19 cellular contexts compared by ENCODE assay signal in genomic region chr5:179475211-179475840, GRCh38.
DNase-seq lines count a peak whose midpoint lies in the region; TF ChIP-seq lines count a peak whose summit lies in the region.
"Had no signal": no experiment of that assay in that cellular context is flagged by ENCODE, and none has a peak within 500 bp of the region (broad histone marks: within the 10 kb centered on the region; RNA-seq: fewer than 3 reads in every experiment).

No MANE protein-coding gene starts in this region.

- POLR2A ChIA-PET in HEK293 (lab: Yijun Ruan, JAX) = no interaction called here

- DNase-seq in DMS 273 (lab: John Stamatoyannopoulos, UW; ENCODE audit: unreplicated experiment) = peak; percentile 78
- DNase-seq in nephron progenitor cell = peak; percentile 14
- no peak for DNase-seq in substantia nigra (lab: John Stamatoyannopoulos, UW)
- DNase-seq in amygdala (lab: John Stamatoyannopoulos, UW) = no peak
- DNase-seq in DMS114 treated with DMSO at 0.1 percent for 48 hours (lab: John Stamatoyannopoulos, UW; ENCODE audit: unreplicated experiment) = no peak
- DNase-seq: activated CD4-positive, alpha-beta memory T cell treated with anti-CD3 and anti-CD28 coated beads, Interleukin-2, amount 10 ng/mL, durations not matched to agents 7 days and 5 days; activated naive CD8-positive, alpha-beta T cell treated with anti-CD3 and anti-CD28 coated beads, Interleukin-2, amount 10 ng/mL, durations not matched to agents 7 days and 5 days; activated T-cell treated with anti-CD3 and anti-CD28 coated beads, Interleukin-2, amount 50 U/mL, for 72 hours; Caco-2; GF-D8; GM23248; midbrain; NCI-H510A; occipital lobe; Right ventricle myocardium superior; stimulated activated CD4-positive, alpha-beta T cell treated with anti-CD3 and anti-CD28 coated beads, Interleukin-4, amount 100 ng/mL, for 1 hour had no signal

- no peak overlapping the region for H3K4me3 Mint-ChIP-seq in dendritic cell treated with granulocyte-macrophage colony-stimulating factor and Interleukin-4, amounts not matched to agents 40 ng/mL and 50 ng/mL, for 4 days
- no peak overlapping the region for H3K4me3 Mint-ChIP-seq in nephron progenitor cell
- H3K4me3 Mint-ChIP-seq: activated CD4-positive, alpha-beta memory T cell treated with anti-CD3 and anti-CD28 coated beads, Interleukin-2, amount 10 ng/mL, durations not matched to agents 7 days and 5 days; activated naive CD8-positive, alpha-beta T cell treated with anti-CD3 and anti-CD28 coated beads, Interleukin-2, amount 10 ng/mL, durations not matched to agents 7 days and 5 days; activated T-cell treated with anti-CD3 and anti-CD28 coated beads, Interleukin-2, amount 50 U/mL, for 72 hours had no signal

- no peaks in the 10 kb centered on the region for H3K36me3 ChIP-seq in HEK293 (ENCODE audit: control insufficient read depth in 2 of 2, insufficient read depth in 1 of 2, low read length in 2 of 2)

- no peaks in the 10 kb centered on the region for H3K36me3 Mint-ChIP-seq in dendritic cell treated with granulocyte-macrophage colony-stimulating factor and Interleukin-4, amounts not matched to agents 40 ng/mL and 50 ng/mL, for 4 days (ENCODE audit: low read depth)
- H3K36me3 Mint-ChIP-seq in nephron progenitor cell (ENCODE audit: low read depth) = no peaks in the 10 kb centered on the region
- H3K36me3 Mint-ChIP-seq: activated naive CD8-positive, alpha-beta T cell treated with anti-CD3 and anti-CD28 coated beads, Interleukin-2, amount 10 ng/mL, durations not matched to agents 7 days and 5 days had no signal

- H3K27me3 Mint-ChIP-seq in dendritic cell treated with granulocyte-macrophage colony-stimulating factor and Interleukin-4, amounts not matched to agents 40 ng/mL and 50 ng/mL, for 4 days = peaks cover 5% of the 10 kb centered on the region
- peaks cover 18% of the 10 kb centered on the region for H3K27me3 Mint-ChIP-seq in nephron progenitor cell (ENCODE audit: low read depth, poor library complexity)
- H3K27me3 Mint-ChIP-seq: activated CD4-positive, alpha-beta memory T cell treated with anti-CD3 and anti-CD28 coated beads, Interleukin-2, amount 10 ng/mL, durations not matched to agents 7 days and 5 days had no signal

- H3K27ac Mint-ChIP-seq in dendritic cell treated with granulocyte-macrophage colony-stimulating factor and Interleukin-4, amounts not matched to agents 40 ng/mL and 50 ng/mL, for 4 days = peak overlapping the region; percentile 49
- no peak overlapping the region for H3K27ac Mint-ChIP-seq in nephron progenitor cell
- H3K27ac Mint-ChIP-seq: activated CD4-positive, alpha-beta memory T cell treated with anti-CD3 and anti-CD28 coated beads, Interleukin-2, amount 10 ng/mL, durations not matched to agents 7 days and 5 days; activated naive CD8-positive, alpha-beta T cell treated with anti-CD3 and anti-CD28 coated beads, Interleukin-2, amount 10 ng/mL, durations not matched to agents 7 days and 5 days; activated T-cell treated with anti-CD3 and anti-CD28 coated beads, Interleukin-2, amount 50 U/mL, for 72 hours had no signal

- H3K4me3 ChIP-seq in HEK293 (ENCODE audit: low read depth, low read length) = no peak overlapping the region
- H3K4me3 ChIP-seq: GM23248 had no signal

- H3K27ac ChIP-seq in HEK293 (ENCODE audit: extremely low read depth, low read depth, low read length) (no peak overlapping the region), substantia nigra (ENCODE audit: low read depth, low read length, poor library complexity, severe bottlenecking) (no peak overlapping the region)
- H3K27ac ChIP-seq: GM23248, KMS-11 had no signal

- CTCF ChIA-PET in HEK293 (lab: Yijun Ruan, JAX) = no interaction called here

- H3K9me3 Mint-ChIP-seq in dendritic cell treated with granulocyte-macrophage colony-stimulating factor and Interleukin-4, amounts not matched to agents 40 ng/mL and 50 ng/mL, for 4 days = no peaks in the 10 kb centered on the region
- peaks cover 7% of the 10 kb centered on the region for H3K9me3 Mint-ChIP-seq in nephron progenitor cell
- H3K9me3 Mint-ChIP-seq: activated CD4-positive, alpha-beta memory T cell treated with anti-CD3 and anti-CD28 coated beads, Interleukin-2, amount 10 ng/mL, durations not matched to agents 7 days and 5 days; activated naive CD8-positive, alpha-beta T cell treated with anti-CD3 and anti-CD28 coated beads, Interleukin-2, amount 10 ng/mL, durations not matched to agents 7 days and 5 days; activated T-cell treated with anti-CD3 and anti-CD28 coated beads, Interleukin-2, amount 50 U/mL, for 72 hours had no signal

- H3K4me1 ChIP-seq in HEK293 (ENCODE audit: control insufficient read depth, insufficient read depth, low read length) = peaks cover 2% of the 10 kb centered on the region; the same call in 1 of the 2 replicates
- H3K4me1 ChIP-seq: Caco-2 had no signal

- no peaks in the 10 kb centered on the region for H3K9me3 ChIP-seq in HEK293 (ENCODE audit: control insufficient read depth, insufficient read depth, low read depth, low read length)
- H3K9me3 ChIP-seq: Caco-2 had no signal

- H3K4me1 Mint-ChIP-seq in dendritic cell treated with granulocyte-macrophage colony-stimulating factor and Interleukin-4, amounts not matched to agents 40 ng/mL and 50 ng/mL, for 4 days (ENCODE audit: low read depth) = peaks cover 13% of the 10 kb centered on the region
- peaks cover 31% of the 10 kb centered on the region for H3K4me1 Mint-ChIP-seq in nephron progenitor cell
- H3K4me1 Mint-ChIP-seq: activated CD4-positive, alpha-beta memory T cell treated with anti-CD3 and anti-CD28 coated beads, Interleukin-2, amount 10 ng/mL, durations not matched to agents 7 days and 5 days; activated naive CD8-positive, alpha-beta T cell treated with anti-CD3 and anti-CD28 coated beads, Interleukin-2, amount 10 ng/mL, durations not matched to agents 7 days and 5 days had no signal

- TF ChIP-seq CTCF in HEK293 (tag by site-specific recombination; IDR thresholded peaks at IDR 0.05) (no peak), nephron progenitor cell (IDR thresholded peaks at IDR 0.05) (no peak)

- intact Hi-C loops in dendritic cell treated with granulocyte-macrophage colony-stimulating factor and Interleukin-4, amounts not matched to agents 40 ng/mL and 50 ng/mL, for 4 days (cut with micrococcal nuclease) = no loop called here

TF ChIP-seq in HEK293, 187 proteins besides CTCF, POLR2A, EP300 and RAD21:
- TF ChIP-seq ZFP37 (tag by site-specific recombination; IDR thresholded peaks at IDR 0.05) (no peak), ZBTB7A (tag by site-specific recombination; IDR thresholded peaks at IDR 0.05; ENCODE audit: low read depth) (no peak), ZIC2 (tag by site-specific recombination; IDR thresholded peaks at IDR 0.05) (peak; percentile 57), SCRT2 (tag by site-specific recombination; IDR thresholded peaks at IDR 0.05) (no peak), ZFP3 (tag by site-specific recombination; IDR thresholded peaks at IDR 0.05; ENCODE audit: low read depth) (no peak)

Comparison
In these comparisons a context has a peak if more than half of its experiments do, and no peak if none do; other contexts are left out.
1. DNase-seq: peak in DMS 273 (single experiment) and nephron progenitor cell (single experiment); none in substantia nigra (0 of 49), amygdala (0 of 56) and DMS114 treated with DMSO at 0.1 percent for 48 hours (single experiment).